In genomic region chr15:40287968-40288367, GRCh38 we compare ENCODE assay signal across 1 cellular context.
TF ChIP-seq lines count a peak whose summit lies in the region.

No MANE protein-coding gene starts in this region.

TF ChIP-seq in HEK293, 187 proteins besides CTCF, POLR2A, EP300 and RAD21 (continued from another document):
- TF ChIP-seq MEIS1 (CRISPR knock-in tag; IDR thresholded peaks at IDR 0.05; ENCODE audit: borderline replicate concordance) (no peak), WT1 (tag by site-specific recombination; IDR thresholded peaks at IDR 0.05) (peak; percentile 87), TSHZ1 (tag by site-specific recombination; IDR thresholded peaks at IDR 0.05; ENCODE audit: borderline replicate concordance) (no peak), ZNF211 (tag by site-specific recombination; IDR thresholded peaks at IDR 0.05; ENCODE audit: low read depth) (no peak), ZNF37A (tag by site-specific recombination; IDR thresholded peaks at IDR 0.05) (no peak), ZNF664 (tag by site-specific recombination; IDR thresholded peaks at IDR 0.05) (no peak), ZNF23 (tag by site-specific recombination; IDR thresholded peaks at IDR 0.05; ENCODE audit: borderline replicate concordance) (no peak), ZNF560 (tag by site-specific recombination; IDR thresholded peaks at IDR 0.05; ENCODE audit: borderline replicate concordance) (no peak), KLF16 (tag by site-specific recombination; IDR thresholded peaks at IDR 0.05) (no peak), ZBTB21 (tag by site-specific recombination; IDR thresholded peaks at IDR 0.05) (no peak), OSR2 (tag by site-specific recombination; IDR thresholded peaks at IDR 0.05) (no peak), BCL11B (tag by site-specific recombination; IDR thresholded peaks at IDR 0.05; ENCODE audit: low read depth) (no peak), ZNF776 (tag by site-specific recombination; IDR thresholded peaks at IDR 0.05; ENCODE audit: borderline replicate concordance) (no peak), ZNF394 (tag by site-specific recombination; IDR thresholded peaks at IDR 0.05; ENCODE audit: borderline replicate concordance) (no peak), KLF1 (tag by site-specific recombination; IDR thresholded peaks at IDR 0.05) (peak; percentile 88), ZNF169 (tag by site-specific recombination; IDR thresholded peaks at IDR 0.05) (no peak), ZFP3 (tag by site-specific recombination; IDR thresholded peaks at IDR 0.05; ENCODE audit: low read depth) (no peak), SETDB1 (IDR thresholded peaks at IDR 0.05; ENCODE audit: insufficient read length, low read length) (no peak), ZNF157 (tag by site-specific recombination; IDR thresholded peaks at IDR 0.05) (no peak)
- TF ChIP-seq, protein P1, sequence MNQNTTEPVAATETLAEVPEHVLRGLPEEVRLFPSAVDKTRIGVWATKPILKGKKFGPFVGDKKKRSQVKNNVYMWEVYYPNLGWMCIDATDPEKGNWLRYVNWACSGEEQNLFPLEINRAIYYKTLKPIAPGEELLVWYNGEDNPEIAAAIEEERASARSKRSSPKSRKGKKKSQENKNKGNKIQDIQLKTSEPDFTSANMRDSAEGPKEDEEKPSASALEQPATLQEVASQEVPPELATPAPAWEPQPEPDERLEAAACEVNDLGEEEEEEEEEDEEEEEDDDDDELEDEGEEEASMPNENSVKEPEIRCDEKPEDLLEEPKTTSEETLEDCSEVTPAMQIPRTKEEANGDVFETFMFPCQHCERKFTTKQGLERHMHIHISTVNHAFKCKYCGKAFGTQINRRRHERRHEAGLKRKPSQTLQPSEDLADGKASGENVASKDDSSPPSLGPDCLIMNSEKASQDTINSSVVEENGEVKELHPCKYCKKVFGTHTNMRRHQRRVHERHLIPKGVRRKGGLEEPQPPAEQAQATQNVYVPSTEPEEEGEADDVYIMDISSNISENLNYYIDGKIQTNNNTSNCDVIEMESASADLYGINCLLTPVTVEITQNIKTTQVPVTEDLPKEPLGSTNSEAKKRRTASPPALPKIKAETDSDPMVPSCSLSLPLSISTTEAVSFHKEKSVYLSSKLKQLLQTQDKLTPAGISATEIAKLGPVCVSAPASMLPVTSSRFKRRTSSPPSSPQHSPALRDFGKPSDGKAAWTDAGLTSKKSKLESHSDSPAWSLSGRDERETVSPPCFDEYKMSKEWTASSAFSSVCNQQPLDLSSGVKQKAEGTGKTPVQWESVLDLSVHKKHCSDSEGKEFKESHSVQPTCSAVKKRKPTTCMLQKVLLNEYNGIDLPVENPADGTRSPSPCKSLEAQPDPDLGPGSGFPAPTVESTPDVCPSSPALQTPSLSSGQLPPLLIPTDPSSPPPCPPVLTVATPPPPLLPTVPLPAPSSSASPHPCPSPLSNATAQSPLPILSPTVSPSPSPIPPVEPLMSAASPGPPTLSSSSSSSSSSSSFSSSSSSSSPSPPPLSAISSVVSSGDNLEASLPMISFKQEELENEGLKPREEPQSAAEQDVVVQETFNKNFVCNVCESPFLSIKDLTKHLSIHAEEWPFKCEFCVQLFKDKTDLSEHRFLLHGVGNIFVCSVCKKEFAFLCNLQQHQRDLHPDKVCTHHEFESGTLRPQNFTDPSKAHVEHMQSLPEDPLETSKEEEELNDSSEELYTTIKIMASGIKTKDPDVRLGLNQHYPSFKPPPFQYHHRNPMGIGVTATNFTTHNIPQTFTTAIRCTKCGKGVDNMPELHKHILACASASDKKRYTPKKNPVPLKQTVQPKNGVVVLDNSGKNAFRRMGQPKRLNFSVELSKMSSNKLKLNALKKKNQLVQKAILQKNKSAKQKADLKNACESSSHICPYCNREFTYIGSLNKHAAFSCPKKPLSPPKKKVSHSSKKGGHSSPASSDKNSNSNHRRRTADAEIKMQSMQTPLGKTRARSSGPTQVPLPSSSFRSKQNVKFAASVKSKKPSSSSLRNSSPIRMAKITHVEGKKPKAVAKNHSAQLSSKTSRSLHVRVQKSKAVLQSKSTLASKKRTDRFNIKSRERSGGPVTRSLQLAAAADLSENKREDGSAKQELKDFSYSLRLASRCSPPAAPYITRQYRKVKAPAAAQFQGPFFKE (tag by site-specific recombination; IDR thresholded peaks at IDR 0.05; ENCODE audit: borderline replicate concordance): no peak
- TF ChIP-seq, protein P2, sequence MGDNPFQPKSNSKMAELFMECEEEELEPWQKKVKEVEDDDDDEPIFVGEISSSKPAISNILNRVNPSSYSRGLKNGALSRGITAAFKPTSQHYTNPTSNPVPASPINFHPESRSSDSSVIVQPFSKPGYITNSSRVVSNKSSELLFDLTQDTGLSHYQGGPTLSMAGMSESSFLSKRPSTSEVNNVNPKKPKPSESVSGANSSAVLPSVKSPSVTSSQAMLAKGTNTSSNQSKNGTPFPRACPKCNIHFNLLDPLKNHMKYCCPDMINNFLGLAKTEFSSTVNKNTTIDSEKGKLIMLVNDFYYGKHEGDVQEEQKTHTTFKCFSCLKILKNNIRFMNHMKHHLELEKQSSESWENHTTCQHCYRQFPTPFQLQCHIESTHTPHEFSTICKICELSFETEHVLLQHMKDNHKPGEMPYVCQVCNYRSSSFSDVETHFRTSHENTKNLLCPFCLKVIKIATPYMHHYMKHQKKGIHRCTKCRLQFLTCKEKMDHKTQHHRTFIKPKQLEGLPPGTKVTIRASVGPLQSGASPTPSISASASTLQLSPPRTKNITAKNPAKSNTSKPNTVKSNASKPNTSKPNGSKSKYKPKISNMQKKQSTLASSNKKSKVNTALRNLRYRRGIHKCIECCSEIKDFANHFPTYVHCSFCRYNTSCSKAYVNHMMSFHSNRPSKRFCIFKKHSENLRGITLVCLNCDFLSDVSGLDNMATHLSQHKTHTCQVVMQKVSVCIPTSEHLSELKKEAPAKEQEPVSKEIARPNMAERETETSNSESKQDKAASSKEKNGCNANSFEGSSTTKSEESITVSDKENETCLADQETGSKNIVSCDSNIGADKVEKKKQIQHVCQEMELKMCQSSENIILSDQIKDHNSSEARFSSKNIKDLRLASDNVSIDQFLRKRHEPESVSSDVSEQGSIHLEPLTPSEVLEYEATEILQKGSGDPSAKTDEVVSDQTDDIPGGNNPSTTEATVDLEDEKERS (tag by site-specific recombination; IDR thresholded peaks at IDR 0.05): no peak
- TF ChIP-seq, protein P3, sequence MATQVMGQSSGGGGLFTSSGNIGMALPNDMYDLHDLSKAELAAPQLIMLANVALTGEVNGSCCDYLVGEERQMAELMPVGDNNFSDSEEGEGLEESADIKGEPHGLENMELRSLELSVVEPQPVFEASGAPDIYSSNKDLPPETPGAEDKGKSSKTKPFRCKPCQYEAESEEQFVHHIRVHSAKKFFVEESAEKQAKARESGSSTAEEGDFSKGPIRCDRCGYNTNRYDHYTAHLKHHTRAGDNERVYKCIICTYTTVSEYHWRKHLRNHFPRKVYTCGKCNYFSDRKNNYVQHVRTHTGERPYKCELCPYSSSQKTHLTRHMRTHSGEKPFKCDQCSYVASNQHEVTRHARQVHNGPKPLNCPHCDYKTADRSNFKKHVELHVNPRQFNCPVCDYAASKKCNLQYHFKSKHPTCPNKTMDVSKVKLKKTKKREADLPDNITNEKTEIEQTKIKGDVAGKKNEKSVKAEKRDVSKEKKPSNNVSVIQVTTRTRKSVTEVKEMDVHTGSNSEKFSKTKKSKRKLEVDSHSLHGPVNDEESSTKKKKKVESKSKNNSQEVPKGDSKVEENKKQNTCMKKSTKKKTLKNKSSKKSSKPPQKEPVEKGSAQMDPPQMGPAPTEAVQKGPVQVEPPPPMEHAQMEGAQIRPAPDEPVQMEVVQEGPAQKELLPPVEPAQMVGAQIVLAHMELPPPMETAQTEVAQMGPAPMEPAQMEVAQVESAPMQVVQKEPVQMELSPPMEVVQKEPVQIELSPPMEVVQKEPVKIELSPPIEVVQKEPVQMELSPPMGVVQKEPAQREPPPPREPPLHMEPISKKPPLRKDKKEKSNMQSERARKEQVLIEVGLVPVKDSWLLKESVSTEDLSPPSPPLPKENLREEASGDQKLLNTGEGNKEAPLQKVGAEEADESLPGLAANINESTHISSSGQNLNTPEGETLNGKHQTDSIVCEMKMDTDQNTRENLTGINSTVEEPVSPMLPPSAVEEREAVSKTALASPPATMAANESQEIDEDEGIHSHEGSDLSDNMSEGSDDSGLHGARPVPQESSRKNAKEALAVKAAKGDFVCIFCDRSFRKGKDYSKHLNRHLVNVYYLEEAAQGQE (tag by site-specific recombination; IDR thresholded peaks at IDR 0.05): no peak
- TF ChIP-seq, protein P4, sequence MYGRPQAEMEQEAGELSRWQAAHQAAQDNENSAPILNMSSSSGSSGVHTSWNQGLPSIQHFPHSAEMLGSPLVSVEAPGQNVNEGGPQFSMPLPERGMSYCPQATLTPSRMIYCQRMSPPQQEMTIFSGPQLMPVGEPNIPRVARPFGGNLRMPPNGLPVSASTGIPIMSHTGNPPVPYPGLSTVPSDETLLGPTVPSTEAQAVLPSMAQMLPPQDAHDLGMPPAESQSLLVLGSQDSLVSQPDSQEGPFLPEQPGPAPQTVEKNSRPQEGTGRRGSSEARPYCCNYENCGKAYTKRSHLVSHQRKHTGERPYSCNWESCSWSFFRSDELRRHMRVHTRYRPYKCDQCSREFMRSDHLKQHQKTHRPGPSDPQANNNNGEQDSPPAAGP (tag by site-specific recombination; IDR thresholded peaks at IDR 0.05): peak; percentile 82
- TF ChIP-seq, protein P5, sequence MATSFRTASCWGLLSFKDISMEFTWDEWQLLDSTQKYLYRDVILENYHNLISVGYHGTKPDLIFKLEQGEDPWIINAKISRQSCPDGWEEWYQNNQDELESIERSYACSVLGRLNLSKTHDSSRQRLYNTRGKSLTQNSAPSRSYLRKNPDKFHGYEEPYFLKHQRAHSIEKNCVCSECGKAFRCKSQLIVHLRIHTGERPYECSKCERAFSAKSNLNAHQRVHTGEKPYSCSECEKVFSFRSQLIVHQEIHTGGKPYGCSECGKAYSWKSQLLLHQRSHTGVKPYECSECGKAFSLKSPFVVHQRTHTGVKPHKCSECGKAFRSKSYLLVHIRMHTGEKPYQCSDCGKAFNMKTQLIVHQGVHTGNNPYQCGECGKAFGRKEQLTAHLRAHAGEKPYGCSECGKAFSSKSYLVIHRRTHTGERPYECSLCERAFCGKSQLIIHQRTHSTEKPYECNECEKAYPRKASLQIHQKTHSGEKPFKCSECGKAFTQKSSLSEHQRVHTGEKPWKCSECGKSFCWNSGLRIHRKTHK (tag by site-specific recombination; IDR thresholded peaks at IDR 0.05): no peak
